ENCODE assay signal across 24 cellular contexts in genomic region chr19:56554272-56554869, GRCh38. TPM values are rescaled to one million over a fixed set of nuclear protein-coding genes. Genes with fewer than 3 reads are reported as not detected.
"Had no signal": no experiment of that assay in that cellular context is flagged by ENCODE, and none has a peak within 500 bp of the region (broad histone marks: within the 10 kb centered on the region; RNA-seq: fewer than 3 reads in every experiment).

No MANE protein-coding gene starts in this region.

- H3K4me3 Mint-ChIP-seq: activated CD8-positive, alpha-beta T cell treated with anti-CD3 and anti-CD28 coated beads, Interleukin-2, amount 10 ng/mL, durations not matched to agents 7 days and 5 days; activated T-helper 1 cell treated with anti-CD3 and anti-CD28 coated beads, Interleukin-12 subunit alpha, Interleukin-12 subunit beta, Interleukin-2, Interleukin-4 antibody, amounts not matched to agents 30 ng/mL and 10 ng/mL and 1 ng/mL, durations not matched to agents 14 hours and 24 hours and 36 hours; naive thymus-derived CD4-positive, alpha-beta T cell; neural crest cell had no signal

- DNase-seq: activated CD4-positive, alpha-beta T cell treated with anti-CD3 and anti-CD28 coated beads for 1 hour; activated CD4-positive, alpha-beta T cell treated with anti-CD3 and anti-CD28 coated beads, Interleukin-2, amount 50 U/mL, for 1 hour; activated CD8-positive, alpha-beta T cell treated with anti-CD3 and anti-CD28 coated beads, Interleukin-2, amount 10 ng/mL, durations not matched to agents 7 days and 5 days; amygdala; cerebellar nuclear complex; effector CD4-positive, alpha-beta T cell; gastrocnemius medialis; head of caudate nucleus; hypothalamus; lower lobe of right lung; naive thymus-derived CD4-positive, alpha-beta T cell; occipital lobe; posterior cingulate gyrus; spleen; stimulated activated CD4-positive, alpha-beta T cell treated with anti-CD3 and anti-CD28 coated beads, Interleukin-4, amount 100 ng/mL, for 1 hour; stimulated activated naive CD4-positive, alpha-beta T cell; T-helper 1 cell; thyroid gland; upper lobe of right lung had no signal

- H3K4me1 ChIP-seq: gastrocnemius medialis, lower lobe of right lung, spleen, thyroid gland, upper lobe of right lung had no signal

- H3K27me3 Mint-ChIP-seq: naive thymus-derived CD4-positive, alpha-beta T cell had no signal

- ATAC-seq: activated CD8-positive, alpha-beta T cell treated with anti-CD3 and anti-CD28 coated beads, Interleukin-2, amount 10 ng/mL, durations not matched to agents 7 days and 5 days; activated naive CD4-positive, alpha-beta T cell treated with anti-CD3 and anti-CD28 coated beads, Interleukin-2, amount 50 U/mL, for 72 hours; gastrocnemius medialis; lower lobe of right lung; naive thymus-derived CD4-positive, alpha-beta T cell; upper lobe of right lung had no signal

- H3K4me1 Mint-ChIP-seq: naive thymus-derived CD4-positive, alpha-beta T cell; neural crest cell had no signal

- H3K4me3 ChIP-seq: lower lobe of right lung, spleen, thyroid gland, upper lobe of right lung had no signal

- H3K27me3 ChIP-seq: spleen, thyroid gland, upper lobe of right lung had no signal

- H3K9me3 ChIP-seq: thyroid gland had no signal

- FAIRE-seq: islet of Langerhans, TTC549 had no signal

- H3K27ac Mint-ChIP-seq: activated CD8-positive, alpha-beta T cell treated with anti-CD3 and anti-CD28 coated beads, Interleukin-2, amount 10 ng/mL, durations not matched to agents 7 days and 5 days; activated naive CD4-positive, alpha-beta T cell treated with anti-CD3 and anti-CD28 coated beads, Interleukin-2, amount 50 U/mL, for 72 hours; activated T-helper 1 cell treated with anti-CD3 and anti-CD28 coated beads, Interleukin-12 subunit alpha, Interleukin-12 subunit beta, Interleukin-2, Interleukin-4 antibody, amounts not matched to agents 30 ng/mL and 10 ng/mL and 1 ng/mL, durations not matched to agents 14 hours and 24 hours and 36 hours; naive thymus-derived CD4-positive, alpha-beta T cell had no signal

- H3K27ac ChIP-seq: gastrocnemius medialis, lower lobe of right lung, spleen, thyroid gland, upper lobe of right lung had no signal

RNA-seq across cellular contexts. Expression of gene ZNF471, which starts 46.7 kb away (rescaled TPM):
- total RNA-seq: neural crest cell had no signal
